21 cellular contexts compared by ENCODE assay signal in the genomic region with DNA sequence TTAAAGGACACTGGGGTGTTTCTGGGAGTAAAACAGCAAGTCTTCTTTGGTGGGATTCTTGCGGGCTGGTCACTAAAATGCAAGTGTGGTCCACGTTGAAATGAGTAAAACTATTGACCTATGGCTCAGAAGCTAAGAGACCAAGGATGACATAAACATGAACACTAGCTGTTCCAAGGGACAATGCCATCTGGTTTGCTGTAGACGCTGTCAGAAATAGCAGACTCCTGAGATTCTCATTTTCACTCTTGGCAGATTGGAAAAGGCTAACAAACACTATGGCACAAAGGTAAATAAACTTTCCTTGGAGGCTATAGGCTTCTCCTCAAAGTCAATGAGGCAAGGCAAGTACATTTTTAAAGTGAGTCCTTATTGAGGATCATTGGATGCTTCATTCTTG.
"Had no signal": no experiment of that assay in that cellular context is flagged by ENCODE, and none has a peak within 500 bp of the region (broad histone marks: within the 10 kb centered on the region; RNA-seq: fewer than 3 reads in every experiment).

No MANE protein-coding gene starts in this region.

- DNase-seq: stimulated activated CD4-positive, alpha-beta T cell treated with anti-CD3 and anti-CD28 coated beads, Interleukin-2, amount 100 ng/mL, for 48 hours; stimulated activated CD4-positive, alpha-beta T cell treated with anti-CD3 and anti-CD28 coated beads, Interleukin-4, amount 100 ng/mL, for 1 hour; stimulated activated CD4-positive, alpha-beta T cell treated with anti-CD3 and anti-CD28 coated beads, Interleukin-4, amount 100 ng/mL, for 24 hours; stimulated activated CD4-positive, alpha-beta T cell treated with anti-CD3 and anti-CD28 coated beads, Interleukin-4, amount 100 ng/mL, for 4 hours; stimulated activated CD8-positive, alpha-beta memory T cell treated with anti-CD3 and anti-CD28 coated beads, Interleukin-4, amount 100 ng/mL, for 48 hours; stimulated activated naive B cell treated with anti-CD40 and anti-IgM and Interleukin-4, amounts not matched to agents 10 μg/mL and 1 μg/mL and 100 μg/mL, for 72 hours; stimulated activated naive CD4-positive, alpha-beta T cell; stimulated activated naive CD4-positive, alpha-beta T cell treated with Interleukin-2 at 50 U/mL for 16 hours; stimulated activated naive CD8-positive, alpha-beta T cell treated with anti-CD3 and anti-CD28 coated beads, Interleukin-15, amount 100 ng/mL, for 72 hours; stimulated activated naive CD8-positive, alpha-beta T cell treated with anti-CD3 and anti-CD28 coated beads, Interleukin-15, Interleukin-2, amounts not matched to agents 100 U/mL and 50 U/mL, for 24 hours; stomach; testis; thyroid gland; tibial artery; transverse colon; trophoblast cell; upper lobe of left lung; upper lobe of right lung; uterus had no signal

- ATAC-seq: stimulated activated effector memory CD8-positive, alpha-beta T cell treated with anti-CD3 and anti-CD28 coated beads, Interleukin-12 subunit alpha, Interleukin-12 subunit beta, amount 100 ng/mL, for 72 hours; stimulated activated memory B cell treated with anti-CD40 and anti-IgM and Interleukin-4, amounts not matched to agents 10 μg/mL and 1 μg/mL and 100 μg/mL, for 72 hours; stimulated activated naive B cell treated with anti-CD40 and anti-IgM and Interleukin-4, amounts not matched to agents 10 μg/mL and 1 μg/mL and 100 μg/mL, for 72 hours; stimulated activated naive CD8-positive, alpha-beta T cell treated with anti-CD3 and anti-CD28 coated beads, Interleukin-15, amount 100 ng/mL, for 72 hours; stimulated activated naive CD8-positive, alpha-beta T cell treated with anti-CD3 and anti-CD28 coated beads, Interleukin-15, Interleukin-2, amounts not matched to agents 100 U/mL and 50 U/mL, for 24 hours; upper lobe of right lung had no signal
